Comparison of ENCODE assay signal across 19 cellular contexts in genomic region chr17:57389474-57389873, GRCh38.
DNase-seq lines count a peak whose midpoint lies in the region; ATAC-seq, FAIRE-seq and TF ChIP-seq lines count a peak whose summit lies in the region.
"Had no signal": no experiment of that assay in that cellular context is flagged by ENCODE, and none has a peak within 500 bp of the region (broad histone marks: within the 10 kb centered on the region; RNA-seq: fewer than 3 reads in every experiment).

No MANE protein-coding gene starts in this region.

- no TSS peak for BruUV-seq in HepG2 (replicated peaks; lab: Mats Ljungman, UMichigan)
- BruUV-seq in GM12878 (replicated peaks; lab: Mats Ljungman, UMichigan): no TSS peak

- POLR2A ChIA-PET in HepG2 (lab: Yijun Ruan, JAX): interaction anchor here (0.8 kb wide), 1 partner anchor 18 kb away, joined by 3 read pairs; no protein-coding TSS in a partner anchor
- POLR2A ChIA-PET in GM12878 (lab: Charles Lee): interaction anchor here (1.1 kb wide), 1 partner anchor 19 kb away, joined by 3 read pairs; no protein-coding TSS in a partner anchor

- peaks cover 5% of the 10 kb centered on the region for H3K27me3 Mint-ChIP-seq in neural progenitor cell (ENCODE audit: insufficient read depth, low read depth)

- H3K36me3 Mint-ChIP-seq in neural progenitor cell: peaks cover 74% of the 10 kb centered on the region

- H3K27me3 ChIP-seq in HepG2 (ENCODE audit: control insufficient read depth in 1 of 2, insufficient read depth in 2 of 2, low read length in 2 of 2): no peaks in the 10 kb centered on the region
- no peaks in the 10 kb centered on the region for H3K27me3 ChIP-seq in right lobe of liver
- H3K27me3 ChIP-seq in GM12878 (replicated peaks in 1 of 2; ENCODE audit: control insufficient read depth in 2 of 2, insufficient read depth in 2 of 2, low read length in 1 of 2): no peaks in the 10 kb centered on the region
- no peaks in the 10 kb centered on the region for H3K27me3 ChIP-seq in neural progenitor cell

- DNase-seq in HepG2 (ENCODE audit: low spot score) (no peak), right lobe of liver (no peak), GM12878 (ENCODE audit: low read depth, low spot score) (no peak), neural progenitor cell (ENCODE audit: low spot score) (no peak), GM12892 (ENCODE audit: insufficient read length) (no peak), UCSD-AML1 (lab: John Stamatoyannopoulos, UW; ENCODE audit: unreplicated experiment) (no peak), SW480 (ENCODE audit: low spot score) (no peak)
- DNase-seq in activated naive CD4-positive, alpha-beta T cell treated with Interleukin-2 at 50 U/mL for 16 hours: no peak
- DNase-seq: CD4-positive, CD25-positive, alpha-beta regulatory T cell; DMS79; EL; HCEC 1CT; HFFc6; KBM-7 had no signal

- no peak overlapping the region for H3K4me3 Mint-ChIP-seq in neural progenitor cell
- H3K4me3 Mint-ChIP-seq: HFFc6 had no signal

- CTCF ChIA-PET in HepG2 (lab: Yijun Ruan, JAX; ENCODE audit: low intra/inter-chr PET ratio, low total read pairs) (no interaction called here), GM12878 (lab: Yijun Ruan, JAX) (interaction anchor here (1.1 kb wide), 1 partner anchor 147 kb away, joined by 3 read pairs; no protein-coding TSS in a partner anchor)

- H3K36me3 ChIP-seq in HepG2 (replicated peaks in 1 of 2; ENCODE audit: control insufficient read depth in 1 of 2, insufficient read depth in 2 of 2, low read length in 2 of 2): peaks cover 9 to 10% of the 10 kb centered on the region in 2 experiments
- H3K36me3 ChIP-seq in right lobe of liver: no peaks in the 10 kb centered on the region
- H3K36me3 ChIP-seq in GM12878 (ENCODE audit: control insufficient read depth in 2 of 2, insufficient read depth in 2 of 2, low read length in 1 of 2): peaks cover 0 to 4% of the 10 kb centered on the region in 2 experiments; a peak in 3 of 4 replicates
- no peaks in the 10 kb centered on the region for H3K36me3 ChIP-seq in neural progenitor cell

- RAD21 ChIA-PET in GM12878 (lab: Charles Lee; ENCODE audit: unreplicated experiment): interaction anchor here (1.0 kb wide), 1 partner anchor 11 kb away, joined by 3 read pairs; no protein-coding TSS in a partner anchor

- H3K4me2 ChIP-seq in HepG2 (ENCODE audit: low read depth, low read length) (no peak overlapping the region), GM12878 (ENCODE audit: control insufficient read depth, insufficient read depth) (no peak overlapping the region), neural progenitor cell (no peak overlapping the region)

- H3K79me2 ChIP-seq in HepG2 (ENCODE audit: insufficient read depth, low read length) (peaks cover 14% of the 10 kb centered on the region), GM12878 (ENCODE audit: control insufficient read depth, insufficient read depth, low read length) (no peaks in the 10 kb centered on the region; the same call in none of the 2 replicates), neural progenitor cell (ENCODE audit: low read depth) (peaks cover 99% of the 10 kb centered on the region)

- H3K4me1 ChIP-seq in HepG2 (ENCODE audit: insufficient read depth, low read length) (peaks cover 8% of the 10 kb centered on the region; the same call in 1 of the 2 replicates), right lobe of liver (no peaks in the 10 kb centered on the region), GM12878 (ENCODE audit: control insufficient read depth, insufficient read depth, low read length) (no peaks in the 10 kb centered on the region), neural progenitor cell (peaks cover 20% of the 10 kb centered on the region)

- intact Hi-C loops in HepG2 (cut with micrococcal nuclease; ENCODE audit: unreplicated experiment): no loop called here
- intact Hi-C loops in right lobe of liver (cut with DNase I): no loop called here
- intact Hi-C loops in GM12878 (cut with micrococcal nuclease; ENCODE audit: unreplicated experiment): no loop called here

- H3K4me3 ChIP-seq in HepG2 (replicated peaks in 1 of 3; ENCODE audit: insufficient read depth in 1 of 3, low read depth in 2 of 3, low read length in 3 of 3) (no peak overlapping the region), right lobe of liver (no peak overlapping the region), GM12878 (no peak overlapping the region), neural progenitor cell (no peak overlapping the region)

- ATAC-seq in HepG2: no peak
- no peak for ATAC-seq in right lobe of liver
- no peak for ATAC-seq in GM12878

- peaks cover 20% of the 10 kb centered on the region for H3F3A ChIP-seq in neural progenitor cell (ENCODE audit: low read depth)

- peaks cover 24% of the 10 kb centered on the region for H3K4me1 Mint-ChIP-seq in neural progenitor cell

- TF ChIP-seq EP300 in HepG2 (IDR thresholded peaks at IDR 0.05; ENCODE audit: low read depth in 2 of 2, low read length in 2 of 2) (no peak), HepG2 (CRISPR knock-in tag; IDR thresholded peaks at IDR 0.05; ENCODE audit: borderline replicate concordance) (no peak), GM12878 (IDR thresholded peaks at IDR 0.05; ENCODE audit: borderline replicate concordance in 1 of 2, control insufficient read depth in 1 of 2, low read depth in 2 of 2, low read length in 2 of 2) (no peak)

- in situ Hi-C loops in HepG2 (cut with HindIII; ENCODE audit: extremely low pct_ligation_motif_present, low pct_unique_long_range_greater_than_20kb): no loop called here
- in situ Hi-C loops in GM12878 (cut with MboI): no loop called here

- TF ChIP-seq POLR2A in HepG2 (IDR thresholded peaks at IDR 0.05; ENCODE audit: insufficient read depth in 1 of 2, low read depth in 2 of 2, low read length in 2 of 2) (no peak), right lobe of liver (IDR thresholded peaks at IDR 0.05) (no peak), GM12878 (IDR thresholded peaks at IDR 0.05; ENCODE audit: low read depth, low read length) (no peak), GM12892 (IDR thresholded peaks at IDR 0.05; ENCODE audit: low read depth, low read length) (no peak)

- H2AFZ ChIP-seq in HepG2 (ENCODE audit: low read length): no peak overlapping the region
- no peak overlapping the region for H2AFZ ChIP-seq in GM12878 (ENCODE audit: control insufficient read depth, low read depth, low read length)
- no peak overlapping the region for H2AFZ ChIP-seq in neural progenitor cell (replicated peaks)

- peak overlapping the region; percentile 77 for H3K27ac Mint-ChIP-seq in neural progenitor cell
- H3K27ac Mint-ChIP-seq: HFFc6 had no signal

- H3K9ac ChIP-seq in HepG2 (ENCODE audit: insufficient read depth, low read depth, low read length) (no peak overlapping the region), GM12878 (ENCODE audit: control insufficient read depth, insufficient read depth, low read length) (no peak overlapping the region), neural progenitor cell (no peak overlapping the region)

- peaks cover 10% of the 10 kb centered on the region for H3K9me3 ChIP-seq in HepG2 (ENCODE audit: low read length)
- H3K9me3 ChIP-seq in right lobe of liver: peaks cover 0 to 7% (median 0%) of the 10 kb centered on the region in 4 donors
- H3K9me3 ChIP-seq in GM12878 (replicated peaks; ENCODE audit: control insufficient read depth, insufficient read depth, low read length): peaks cover 18% of the 10 kb centered on the region
- H3K9me3 ChIP-seq in neural progenitor cell (ENCODE audit: low read depth): peaks cover 14% of the 10 kb centered on the region

- H3K27ac ChIP-seq in HepG2 (ENCODE audit: extremely low read length, insufficient read depth, low read length): no peak overlapping the region
- no peak overlapping the region for H3K27ac ChIP-seq in right lobe of liver
- H3K27ac ChIP-seq in GM12878 (ENCODE audit: control insufficient read depth, insufficient read depth): no peak overlapping the region
- H3K27ac ChIP-seq in neural progenitor cell: no peak overlapping the region
- H3K27ac ChIP-seq: 22Rv1, HL-60 had no signal

- WGBS in HepG2 (ENCODE audit: low lambda C conversion rate): 50% methylated on average over 2 of the region's 2 CpGs
- WGBS in right lobe of liver (ENCODE audit: insufficient coverage, low coverage, low lambda C conversion rate, missing lambda C conversion rate): 50% methylated on average over 2 of the region's 2 CpGs
- WGBS in GM12878 (ENCODE audit: insufficient coverage, insufficient replicate concordance, low lambda C conversion rate, missing lambda C conversion rate): 49% methylated on average over 2 of the region's 2 CpGs

- TF ChIP-seq RAD21 in HepG2 (CRISPR knock-in tag; IDR thresholded peaks at IDR 0.05): no peak
- no peak for TF ChIP-seq RAD21 in GM12878 (IDR thresholded peaks at IDR 0.05; ENCODE audit: insufficient read depth, low read depth, low read length)

- peaks cover 59% of the 10 kb centered on the region for H3K9me3 Mint-ChIP-seq in neural progenitor cell

- no peak for TF ChIP-seq CTCF in HepG2 (CRISPR knock-in tag; IDR thresholded peaks at IDR 0.05)
- TF ChIP-seq CTCF in right lobe of liver (IDR thresholded peaks at IDR 0.05): no peak
- no peak for TF ChIP-seq CTCF in GM12878 (IDR thresholded peaks at IDR 0.05 in 2 of 3, conservative IDR thresholded peaks at IDR 0.05 in 1 of 3; ENCODE audit: control insufficient read depth in 2 of 3, extremely low read depth in 1 of 3, insufficient read depth in 1 of 3, low read depth in 3 of 3, low read length in 3 of 3)
- TF ChIP-seq CTCF in neural progenitor cell (IDR thresholded peaks at IDR 0.05): no peak

- H4K20me1 ChIP-seq in HepG2 (ENCODE audit: insufficient read depth, low read length): no peaks in the 10 kb centered on the region
- no peaks in the 10 kb centered on the region for H4K20me1 ChIP-seq in GM12878 (ENCODE audit: control insufficient read depth, insufficient read depth)
- peaks cover 10% of the 10 kb centered on the region for H4K20me1 ChIP-seq in neural progenitor cell (ENCODE audit: low read depth)

- SMC1A ChIA-PET in GM12878 (lab: Charles Lee; ENCODE audit: uncharacterized antibody, unreplicated experiment): interaction anchor here (0.6 to 2.1 kb wide), 8 partner anchors 9 to 145 kb away, joined by 3 to 6 read pairs (median 3); no protein-coding TSS in a partner anchor

- FAIRE-seq in HepG2 (lab: Jason Lieb, UNC) (no peak), GM12878 (lab: Jason Lieb, UNC) (no peak), GM12892 (lab: Jason Lieb, UNC) (no peak)
- FAIRE-seq: G401.6, GM19239, H1 had no signal

TF ChIP-seq in HepG2, 621 proteins besides CTCF, POLR2A, EP300 and RAD21:
- TF ChIP-seq KLF13 (CRISPR knock-in tag; IDR thresholded peaks at IDR 0.05) (no peak), FOXC1 (CRISPR knock-in tag; IDR thresholded peaks at IDR 0.05; ENCODE audit: borderline replicate concordance) (no peak), ZKSCAN1 (IDR thresholded peaks at IDR 0.05; ENCODE audit: low read length) (peak; percentile 93)

TF ChIP-seq in GM12878, 131 proteins besides CTCF, POLR2A, EP300 and RAD21 (continues in another document):
- no peak for TF ChIP-seq SP1 (IDR thresholded peaks at IDR 0.05; ENCODE audit: low read depth, low read length)

Comparison
In these comparisons a context has a peak if more than half of its experiments do, and no peak if none do; other contexts are left out.
1. Of the 75 proteins assayed by ChIP-seq in both HepG2 and GM12878: peak only in HepG2: none; only in GM12878: DPF2; in both: none; in neither: 74.